Comparison of ENCODE assay signal across 16 cellular contexts in the genomic region with DNA sequence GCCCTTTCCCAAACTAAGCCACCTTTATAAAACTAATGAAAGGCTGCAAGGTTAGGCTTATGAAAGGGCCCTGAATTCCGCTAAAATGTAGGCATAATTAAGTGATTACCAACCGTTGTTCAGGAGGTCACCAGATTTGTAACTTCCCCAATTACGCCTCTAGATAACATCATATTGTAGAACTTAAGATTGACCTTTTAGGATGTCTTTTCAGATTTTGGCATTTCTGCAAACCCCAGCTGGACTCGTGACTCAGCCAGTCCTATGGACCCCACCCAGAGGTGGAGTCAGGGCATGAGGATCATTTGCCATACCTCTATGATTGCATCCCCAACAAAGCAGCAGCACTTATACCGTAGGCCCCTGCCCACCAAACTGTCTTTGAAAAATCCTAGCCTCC. TPM values are rescaled to one million over a fixed set of nuclear protein-coding genes. Genes with fewer than 3 reads are reported as not detected.
"Had no signal": no experiment of that assay in that cellular context is flagged by ENCODE, and none has a peak within 500 bp of the region (broad histone marks: within the 10 kb centered on the region; RNA-seq: fewer than 3 reads in every experiment).

No MANE protein-coding gene starts in this region.

- DNase-seq: activated B cell treated with CpG ODN at 0.5 μM for 24 hours; activated CD4-positive, alpha-beta T cell treated with anti-CD3 and anti-CD28 coated beads, Interleukin-2, amount 10 ng/mL, durations not matched to agents 24 days and 14 days; heart left ventricle; immature natural killer cell; mesenchymal stem cell; naive thymus-derived CD8-positive, alpha-beta T cell; posterior cingulate gyrus; stimulated activated CD4-positive, alpha-beta T cell treated with anti-CD3 and anti-CD28 coated beads, Interleukin-2, amount 100 ng/mL, for 48 hours; stimulated activated naive B cell treated with anti-CD40 and anti-IgM and Interleukin-4, amounts not matched to agents 10 μg/mL and 1 μg/mL and 100 μg/mL, for 72 hours; T-helper 1 cell; thyroid gland had no signal

- H3K27ac ChIP-seq: ascending aorta, esophagus muscularis mucosa, heart left ventricle, neutrophil, right atrium auricular region, thyroid gland, vagina had no signal

- H3K9me3 ChIP-seq: ascending aorta, esophagus muscularis mucosa, heart left ventricle, neutrophil, right atrium auricular region, thyroid gland, vagina had no signal

- H3K4me3 ChIP-seq: ascending aorta, esophagus muscularis mucosa, heart left ventricle, right atrium auricular region, thyroid gland, vagina had no signal

- H3K36me3 ChIP-seq: ascending aorta, esophagus muscularis mucosa, heart left ventricle, neutrophil, right atrium auricular region, thyroid gland, vagina had no signal

- H3K27me3 ChIP-seq: ascending aorta, esophagus muscularis mucosa, heart left ventricle, neutrophil, right atrium auricular region, thyroid gland, vagina had no signal

- ATAC-seq: heart left ventricle; naive thymus-derived CD8-positive, alpha-beta T cell; stimulated activated naive B cell treated with anti-CD40 and anti-IgM and Interleukin-4, amounts not matched to agents 10 μg/mL and 1 μg/mL and 100 μg/mL, for 72 hours had no signal

RNA-seq across cellular contexts. Expression of gene C1S, which starts 38.6 kb away (rescaled TPM):
- polyA plus RNA-seq: immature natural killer cell had no signal
